In the genomic region with DNA sequence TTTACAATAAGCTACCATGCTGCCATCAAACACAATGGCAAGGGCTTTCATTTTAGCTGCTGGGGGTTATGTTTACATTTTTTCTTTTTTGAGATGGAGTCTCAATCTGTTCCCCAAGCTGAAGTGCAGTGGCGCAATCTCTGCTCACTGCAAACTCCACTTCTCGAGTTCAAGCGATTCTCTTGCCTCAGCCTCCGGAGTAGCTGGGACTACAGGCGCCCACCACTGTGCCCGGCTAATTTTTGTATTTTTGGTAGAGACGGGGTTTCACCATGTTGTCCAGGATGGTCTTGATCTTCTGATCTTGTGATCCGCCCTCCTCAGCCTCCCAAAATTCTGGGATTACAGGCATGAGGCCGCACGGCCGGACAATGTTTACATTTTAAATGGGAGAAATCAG, we compare ENCODE assay signal across 8 cellular contexts. TPM values are rescaled to one million over a fixed set of nuclear protein-coding genes. Genes with fewer than 3 reads are reported as not detected.
DNase-seq lines count a peak whose midpoint lies in the region; ATAC-seq, FAIRE-seq and TF ChIP-seq lines count a peak whose summit lies in the region.
"Not testable (repeated sequence)": the region's sequence is repeated elsewhere in the genome, so short reads cannot be mapped to it uniquely, and the experiment has no call there.

No MANE protein-coding gene starts in this region.

- H3K4me1 ChIP-seq in IMR-90 (ENCODE audit: control insufficient read depth, insufficient read depth, low read length); H1 (replicated peaks in 1 of 4; ENCODE audit: control insufficient read depth in 3 of 4, insufficient read depth in 4 of 4, low read length in 3 of 4); iPS-20b (ENCODE audit: insufficient read depth, low read length); neural progenitor cell: not testable (repeated sequence)

- H4K91ac ChIP-seq in IMR-90 (ENCODE audit: insufficient read depth, low read depth, low read length); H1 (replicated peaks; ENCODE audit: insufficient read length, low read length): not testable (repeated sequence)

- not testable (repeated sequence) for H2AK5ac ChIP-seq in IMR-90 (ENCODE audit: low read depth, low read length); H1 (ENCODE audit: low read depth, low read length)

- H3K27ac ChIP-seq in C4-2B = peak overlapping the region; percentile 89
- not testable (repeated sequence) for H3K27ac ChIP-seq in IMR-90 (ENCODE audit: insufficient read depth, low read length); H1 (ENCODE audit: low read depth, low read length); iPS-20b (ENCODE audit: low read length); neural progenitor cell

- not testable (repeated sequence) for H3K9me3 Mint-ChIP-seq in T-helper 1 cell treated with Interleukin-12 subunit alpha and Interleukin-12 subunit beta and Interleukin-4 antibody, amounts not matched to agents 30 μg/mL and 1 μg/mL, for 36 hours; activated naive CD8-positive, alpha-beta T cell treated with anti-CD3 and anti-CD28 coated beads for 36 hours; neural progenitor cell; stimulated activated naive CD8-positive, alpha-beta T cell treated with anti-CD3 and anti-CD28 coated beads, Interleukin-15, amount 100 ng/mL, for 72 hours

- H3K56ac ChIP-seq in IMR-90 (ENCODE audit: extremely low read depth, insufficient read depth, low read length); H1 (replicated peaks; ENCODE audit: insufficient read length, low read depth, low read length): not testable (repeated sequence)

- not testable (repeated sequence) for TF ChIP-seq RAD21 in IMR-90 (IDR thresholded peaks at IDR 0.05; ENCODE audit: low read length); H1 (IDR thresholded peaks at IDR 0.05 in 1 of 2, conservative IDR thresholded peaks at IDR 0.05 in 1 of 2; ENCODE audit: low read depth in 2 of 2, low read length in 2 of 2)

- H3K23ac ChIP-seq in IMR-90 (ENCODE audit: low read depth, low read length); H1 (ENCODE audit: insufficient read length): not testable (repeated sequence)

- not testable (repeated sequence) for DNase-seq in IMR-90; activated naive CD8-positive, alpha-beta T cell treated with anti-CD3 and anti-CD28 coated beads for 36 hours; H1 (ENCODE audit: low read depth in 1 of 2, low spot score in 2 of 2); neural progenitor cell (ENCODE audit: low spot score); stimulated activated naive CD8-positive, alpha-beta T cell treated with anti-CD3 and anti-CD28 coated beads, Interleukin-15, amount 100 ng/mL, for 72 hours

- H3K27ac Mint-ChIP-seq in T-helper 1 cell treated with Interleukin-12 subunit alpha and Interleukin-12 subunit beta and Interleukin-4 antibody, amounts not matched to agents 30 μg/mL and 1 μg/mL, for 36 hours = peak overlapping the region; percentile 60
- peak overlapping the region; percentile 94 for H3K27ac Mint-ChIP-seq in activated naive CD8-positive, alpha-beta T cell treated with anti-CD3 and anti-CD28 coated beads for 36 hours
- H3K27ac Mint-ChIP-seq in neural progenitor cell = not testable (repeated sequence)
- peak overlapping the region; percentile 48 to 98 for H3K27ac Mint-ChIP-seq in stimulated activated naive CD8-positive, alpha-beta T cell treated with anti-CD3 and anti-CD28 coated beads, Interleukin-15, amount 100 ng/mL, for 72 hours

- not testable (repeated sequence) for H2BK120ac ChIP-seq in IMR-90 (ENCODE audit: low read depth, low read length); H1 (replicated peaks; ENCODE audit: low read depth, low read length)

- not testable (repeated sequence) for H3K23me2 ChIP-seq in H1 (ENCODE audit: low read depth, low read length)

- 95% methylated on average over 4 of the region's 11 CpGs; no CpG with 5 or more reads in 1 of the 2 experiments for WGBS in IMR-90 (ENCODE audit: extremely low coverage in 2 of 2, insufficient read length in 1 of 2), 2 experiments
- WGBS in H1 (ENCODE audit: extremely low coverage in 1 of 2, insufficient coverage in 1 of 2, insufficient read length in 1 of 2, insufficient replicate concordance in 2 of 2, low coverage in 1 of 2, low lambda C conversion rate in 2 of 2, missing lambda C conversion rate in 1 of 2), 2 experiments = 85% methylated on average over 11 of the region's 11 CpGs; no CpG with 5 or more reads in 1 of the 2 experiments

- peaks cover 10% of the 10 kb centered on the region; the same call in 1 of the 2 replicates for H3K9me1 ChIP-seq in IMR-90 (ENCODE audit: insufficient read depth, low read length)

- in situ Hi-C loops in IMR-90 (cut with MboI; ENCODE audit: low sequenced_read_pairs) = not testable (repeated sequence)

- H3K79me1 ChIP-seq in IMR-90 (ENCODE audit: low read depth in 1 of 2, low read length in 2 of 2) = peaks cover 17 to 34% of the 10 kb centered on the region in 2 experiments
- H3K79me1 ChIP-seq in H1 (ENCODE audit: low read depth, low read length) = not testable (repeated sequence)

- H3F3A ChIP-seq in neural progenitor cell (ENCODE audit: low read depth) = peaks cover 30% of the 10 kb centered on the region

- CTCF ChIA-PET in IMR-90 (lab: Yijun Ruan, JAX) (interaction anchor here (0.5 kb wide), 1 partner anchor 137 kb away, joined by 3 read pairs; no protein-coding TSS in a partner anchor), H1 (lab: Charles Lee; ENCODE audit: partially characterized antibody) (interaction anchor here (0.6 to 7.0 kb wide), 9 partner anchors 8 to 154 kb away, joined by 3 to 123 read pairs (median 4); no protein-coding TSS in a partner anchor)

- H3K27me3 ChIP-seq in IMR-90 (ENCODE audit: control insufficient read depth, insufficient read depth, low read length); H1 (replicated peaks in 1 of 4; ENCODE audit: control insufficient read depth in 3 of 4, extremely low read depth in 1 of 4, insufficient read depth in 3 of 4, low read length in 3 of 4); iPS-20b (ENCODE audit: insufficient read depth, low read length); neural progenitor cell: not testable (repeated sequence)

- dilution Hi-C loops in IMR-90 (cut with HindIII; ENCODE audit: low sequenced_read_pairs, unreplicated experiment) = not testable (repeated sequence)

- H3K4ac ChIP-seq in IMR-90 (ENCODE audit: low read depth, low read length); H1 (replicated peaks; ENCODE audit: insufficient read length, low read depth, low read length): not testable (repeated sequence)

- not testable (repeated sequence) for H2AK9ac ChIP-seq in IMR-90 (replicated peaks; ENCODE audit: low read depth, low read length, poor library complexity)

- H3K9ac ChIP-seq in IMR-90 (ENCODE audit: low read depth, low read length) (peak overlapping the region; percentile 82; the same call in 1 of the 2 replicates), iPS-20b (ENCODE audit: low read depth, low read length) (peak overlapping the region; percentile 84)
- not testable (repeated sequence) for H3K9ac ChIP-seq in H1 (replicated peaks in 1 of 4; ENCODE audit: extremely low read depth in 1 of 4, low read depth in 3 of 4, low read length in 3 of 4); neural progenitor cell

- H3K14ac ChIP-seq in IMR-90 (replicated peaks; ENCODE audit: low read depth, low read length); H1 (ENCODE audit: insufficient read length): not testable (repeated sequence)

- TF ChIP-seq EP300 in H1 (IDR thresholded peaks at IDR 0.05; ENCODE audit: borderline replicate concordance in 1 of 2, low read depth in 2 of 2, low read length in 2 of 2) = not testable (repeated sequence)

- H3K4me3 ChIP-seq in IMR-90 (ENCODE audit: insufficient read depth, low read depth, low read length) = not testable (repeated sequence)
- H3K4me3 ChIP-seq in H1 (ENCODE audit: extremely low read depth in 1 of 4, insufficient read depth in 2 of 4, low read depth in 3 of 4, low read length in 4 of 4) (peak overlapping the region; percentile 64 to 95 (median 92); a peak in 6 of 8 replicates), iPS-20b (ENCODE audit: low read length) (peak overlapping the region; percentile 92), neural progenitor cell (peak overlapping the region; percentile 92)

- H4K5ac ChIP-seq in IMR-90 (ENCODE audit: low read depth, low read length); H1 (ENCODE audit: insufficient read length, low read depth, low read length): not testable (repeated sequence)

- intact Hi-C loops in IMR-90 (cut with micrococcal nuclease) = not testable (repeated sequence)

- ATAC-seq in IMR-90 (ENCODE audit: low read depth); stimulated activated naive CD8-positive, alpha-beta T cell treated with anti-CD3 and anti-CD28 coated beads, Interleukin-15, amount 100 ng/mL, for 72 hours: not testable (repeated sequence)

- not testable (repeated sequence) for TF ChIP-seq POLR2A in IMR-90 (IDR thresholded peaks at IDR 0.05; ENCODE audit: low read depth, low read length); H1 (IDR thresholded peaks at IDR 0.05; ENCODE audit: control extremely low read depth in 1 of 2, low read depth in 2 of 2, low read length in 2 of 2)

- H3K18ac ChIP-seq in IMR-90 (ENCODE audit: low read depth, low read length); H1 (ENCODE audit: extremely low read depth, low read length): not testable (repeated sequence)

- peaks cover 25% of the 10 kb centered on the region for H3K36me3 Mint-ChIP-seq in T-helper 1 cell treated with Interleukin-12 subunit alpha and Interleukin-12 subunit beta and Interleukin-4 antibody, amounts not matched to agents 30 μg/mL and 1 μg/mL, for 36 hours (ENCODE audit: low read depth)
- H3K36me3 Mint-ChIP-seq in activated naive CD8-positive, alpha-beta T cell treated with anti-CD3 and anti-CD28 coated beads for 36 hours = peaks cover 58% of the 10 kb centered on the region
- H3K36me3 Mint-ChIP-seq in neural progenitor cell = peaks cover 32% of the 10 kb centered on the region

- H3K36me3 ChIP-seq in IMR-90 (ENCODE audit: control insufficient read depth, insufficient read depth, low read length) (peaks cover 42% of the 10 kb centered on the region), H1 (ENCODE audit: control insufficient read depth in 2 of 4, insufficient read depth in 4 of 4, low read length in 3 of 4) (peaks cover 21 to 54% (median 38%) of the 10 kb centered on the region in 4 experiments), iPS-20b (ENCODE audit: insufficient read depth, low read depth, low read length) (peaks cover 62% of the 10 kb centered on the region)
- H3K36me3 ChIP-seq in neural progenitor cell = not testable (repeated sequence)

- H3K79me2 ChIP-seq in H1 (ENCODE audit: control insufficient read depth in 1 of 2, insufficient read depth in 2 of 2, low read length in 2 of 2) (peaks cover 0 to 15% of the 10 kb centered on the region in 2 experiments; a peak in 2 of 4 replicates), neural progenitor cell (ENCODE audit: low read depth) (peaks cover 21% of the 10 kb centered on the region)

- H3K9me3 ChIP-seq in IMR-90 (ENCODE audit: control insufficient read depth, insufficient read depth, low read length); H1 (ENCODE audit: insufficient read depth in 2 of 2, low read depth in 1 of 2, low read length in 1 of 2); iPS-20b (ENCODE audit: insufficient read depth, low read depth, low read length); neural progenitor cell (ENCODE audit: low read depth): not testable (repeated sequence)

- not testable (repeated sequence) for FAIRE-seq in H1 (lab: Jason Lieb, UNC)

- H2AFZ ChIP-seq in IMR-90 (replicated peaks; ENCODE audit: low read length, poor library complexity); H1 (ENCODE audit: low read length); neural progenitor cell (replicated peaks): not testable (repeated sequence)

- H4K20me1 ChIP-seq in IMR-90 (ENCODE audit: insufficient read depth, low read length) = not testable (repeated sequence)
- peaks cover 4 to 16% of the 10 kb centered on the region in 2 experiments for H4K20me1 ChIP-seq in H1 (replicated peaks in 1 of 2; ENCODE audit: control insufficient read depth in 1 of 2, insufficient read depth in 2 of 2, low read length in 2 of 2)
- H4K20me1 ChIP-seq in neural progenitor cell (ENCODE audit: low read depth) = peaks cover 26% of the 10 kb centered on the region

- POLR2A ChIA-PET in IMR-90 (lab: Charles Lee; ENCODE audit: unreplicated experiment) = not testable (repeated sequence)
- POLR2A ChIA-PET in H1 (lab: Charles Lee; ENCODE audit: partially characterized antibody) = interaction anchor here (0.6 to 7.3 kb wide), 9 partner anchors 8 to 483 kb away, joined by 3 to 120 read pairs (median 4); a partner anchor contains a TSS

- not testable (repeated sequence) for BruUV-seq in IMR-90 (replicated peaks; lab: Mats Ljungman, UMichigan)

- H3K27me3 Mint-ChIP-seq in T-helper 1 cell treated with Interleukin-12 subunit alpha and Interleukin-12 subunit beta and Interleukin-4 antibody, amounts not matched to agents 30 μg/mL and 1 μg/mL, for 36 hours (ENCODE audit: low read depth); activated naive CD8-positive, alpha-beta T cell treated with anti-CD3 and anti-CD28 coated beads for 36 hours; neural progenitor cell (ENCODE audit: insufficient read depth, low read depth); stimulated activated naive CD8-positive, alpha-beta T cell treated with anti-CD3 and anti-CD28 coated beads, Interleukin-15, amount 100 ng/mL, for 72 hours: not testable (repeated sequence)

- H2BK5ac ChIP-seq in IMR-90 (ENCODE audit: low read depth, low read length, poor library complexity, severe bottlenecking); H1 (ENCODE audit: low read depth, low read length): not testable (repeated sequence)

- H2BK15ac ChIP-seq in IMR-90 (ENCODE audit: low read depth, low read length); H1 (ENCODE audit: low read length): not testable (repeated sequence)

- not testable (repeated sequence) for H2BK20ac ChIP-seq in IMR-90 (ENCODE audit: low read depth, low read length); H1 (ENCODE audit: low read length)

- TF ChIP-seq CTCF in C4-2B (conservative IDR thresholded peaks at IDR 0.05); IMR-90 (conservative IDR thresholded peaks at IDR 0.05; ENCODE audit: low read depth, low read length); H1 (IDR thresholded peaks at IDR 0.05; ENCODE audit: control extremely low read depth in 1 of 3, insufficient read depth in 1 of 3, low read depth in 1 of 3, low read length in 3 of 3); neural progenitor cell (IDR thresholded peaks at IDR 0.05): not testable (repeated sequence)

- H2BK12ac ChIP-seq in H1 (ENCODE audit: low read depth, low read length) = not testable (repeated sequence)

- H3K4me2 ChIP-seq in IMR-90 (ENCODE audit: low read depth, low read length) (peak overlapping the region; percentile 95; the same call in 1 of the 2 replicates), H1 (ENCODE audit: insufficient read depth in 1 of 2, low read depth in 2 of 2, low read length in 2 of 2) (peak overlapping the region; percentile 70 to 78), neural progenitor cell (peak overlapping the region; percentile 73)

- peaks cover 16% of the 10 kb centered on the region for H3K4me1 Mint-ChIP-seq in T-helper 1 cell treated with Interleukin-12 subunit alpha and Interleukin-12 subunit beta and Interleukin-4 antibody, amounts not matched to agents 30 μg/mL and 1 μg/mL, for 36 hours (ENCODE audit: low read depth)
- H3K4me1 Mint-ChIP-seq in activated naive CD8-positive, alpha-beta T cell treated with anti-CD3 and anti-CD28 coated beads for 36 hours = peaks cover 31% of the 10 kb centered on the region
- peaks cover 12% of the 10 kb centered on the region for H3K4me1 Mint-ChIP-seq in neural progenitor cell
- H3K4me1 Mint-ChIP-seq in stimulated activated naive CD8-positive, alpha-beta T cell treated with anti-CD3 and anti-CD28 coated beads, Interleukin-15, amount 100 ng/mL, for 72 hours = peaks cover 79% of the 10 kb centered on the region

- H4K8ac ChIP-seq in IMR-90 (ENCODE audit: low read depth in 2 of 2, low read length in 2 of 2); H1 (ENCODE audit: extremely low read depth, insufficient read depth, low read length): not testable (repeated sequence)

- peak overlapping the region; percentile 95 for H3K4me3 Mint-ChIP-seq in T-helper 1 cell treated with Interleukin-12 subunit alpha and Interleukin-12 subunit beta and Interleukin-4 antibody, amounts not matched to agents 30 μg/mL and 1 μg/mL, for 36 hours
- peak overlapping the region; percentile 98 for H3K4me3 Mint-ChIP-seq in activated naive CD8-positive, alpha-beta T cell treated with anti-CD3 and anti-CD28 coated beads for 36 hours
- peak overlapping the region; percentile 98 for H3K4me3 Mint-ChIP-seq in neural progenitor cell
- H3K4me3 Mint-ChIP-seq in stimulated activated naive CD8-positive, alpha-beta T cell treated with anti-CD3 and anti-CD28 coated beads, Interleukin-15, amount 100 ng/mL, for 72 hours = peak overlapping the region; percentile 96 to 99

RNA-seq across cellular contexts. Expression of a gene that starts 1.1 kb away (rescaled TPM):
- 6.1 and 6.4 TPM in 2 replicates for total RNA-seq in IMR-90 (2012; rRNA removed)
- 12.8 and 17.2 TPM in 2 replicates for polyA plus RNA-seq in IMR-90 (2012; rRNA removed)
- 19.9 and 27.7 TPM in 2 replicates for polyA plus RNA-seq in IMR-90 (2012; cell fraction: cytosol; rRNA removed)
- polyA plus RNA-seq in IMR-90 (2012; cell fraction: nucleus; rRNA removed; ENCODE audit: low replicate concordance) = 29.2 and 41.2 TPM in 2 replicates
- 10 to 100 TPM; 31.8 to 33.0 TPM for total RNA-seq in activated naive CD8-positive, alpha-beta T cell treated with anti-CD3 and anti-CD28 coated beads for 36 hours
- 23.7 and 26.7 TPM in 2 replicates for total RNA-seq in H1 (2021; fragmentation: NEBNext Ultra II Directional; extraction: Animal tissue kit (Norgen Biotek cat#: 25700))
- polyA plus RNA-seq in H1 (2011; rRNA removed) = 6.1 and 9.6 TPM in 2 replicates
- 19.8 TPM for polyA plus RNA-seq in H1 (2011; cell fraction: cytosol; rRNA removed)
- polyA plus RNA-seq in H1 (2011; cell fraction: nucleus; rRNA removed) = 17.0 TPM
- 17.5 to 28.3 TPM (median 24.3 TPM) in 4 replicates for polyA plus RNA-seq in H1 (2012, experiment 1 of 2)
- 6.3 TPM for polyA plus RNA-seq in H1 (2012, experiment 2 of 2)
- 19.3 TPM for polyA plus RNA-seq in H1 (2013, experiment 1 of 2)
- polyA plus RNA-seq in H1 (2013, experiment 2 of 2) = 18.3 TPM
- 4.5 and 5.6 TPM in 2 replicates for polyA minus RNA-seq in H1 (2011; rRNA and poly(A)+ RNA removed)
- polyA minus RNA-seq in H1 (2011; cell fraction: cytosol; rRNA and poly(A)+ RNA removed) = 7.3 TPM
- polyA minus RNA-seq in H1 (2011; cell fraction: nucleus; rRNA and poly(A)+ RNA removed) = 5.8 TPM
- total RNA-seq in neural progenitor cell (ENCODE audit: low replicate concordance) = 13.2 and 32.9 TPM in 2 replicates

RNA-seq across cellular contexts. Expression of a gene that starts 13.0 kb away (rescaled TPM):
- total RNA-seq in IMR-90 (2012; rRNA removed) (6.9 and 7.9 TPM in 2 replicates), neural progenitor cell (ENCODE audit: low replicate concordance) (31.7 and 66.5 TPM in 2 replicates)
- polyA plus RNA-seq in IMR-90 (2012; rRNA removed) (28.3 and 32.9 TPM in 2 replicates), H1 (2011; rRNA removed) (68.4 and 105 TPM in 2 replicates)
- 24.5 and 25.4 TPM in 2 replicates for polyA plus RNA-seq in IMR-90 (2012; cell fraction: cytosol; rRNA removed)
- polyA plus RNA-seq in IMR-90 (2012; cell fraction: nucleus; rRNA removed; ENCODE audit: low replicate concordance) = 49.7 and 75.3 TPM in 2 replicates
- 10 to 100 TPM; 42.3 to 45.2 TPM for total RNA-seq in activated naive CD8-positive, alpha-beta T cell treated with anti-CD3 and anti-CD28 coated beads for 36 hours
- 56.4 and 61.8 TPM in 2 replicates for total RNA-seq in H1 (2021; fragmentation: NEBNext Ultra II Directional; extraction: Animal tissue kit (Norgen Biotek cat#: 25700))
- 88.7 TPM for polyA plus RNA-seq in H1 (2011; cell fraction: cytosol; rRNA removed)
- 114 TPM for polyA plus RNA-seq in H1 (2011; cell fraction: nucleus; rRNA removed)
- polyA plus RNA-seq in H1 (2012, experiment 1 of 2) = 42.8 to 66.6 TPM (median 62.2 TPM) in 4 replicates
- 63.8 TPM for polyA plus RNA-seq in H1 (2012, experiment 2 of 2)
- 47.5 TPM for polyA plus RNA-seq in H1 (2013, experiment 1 of 2)
- polyA plus RNA-seq in H1 (2013, experiment 2 of 2) = 46.8 TPM
- 84.7 and 135 TPM in 2 replicates for polyA minus RNA-seq in H1 (2011; rRNA and poly(A)+ RNA removed)
- polyA minus RNA-seq in H1 (2011; cell fraction: cytosol; rRNA and poly(A)+ RNA removed) = 38.3 TPM
- polyA minus RNA-seq in H1 (2011; cell fraction: nucleus; rRNA and poly(A)+ RNA removed) = 35.7 TPM

RNA-seq across cellular contexts. Expression of a gene that starts 13.1 kb away (rescaled TPM):
- total RNA-seq in IMR-90 (2012; rRNA removed) (3,220 TPM in 2 replicates), neural progenitor cell (ENCODE audit: low replicate concordance) (3,449 and 3,613 TPM in 2 replicates)
- polyA plus RNA-seq in IMR-90 (2012; rRNA removed) (4,034 and 4,096 TPM in 2 replicates), H1 (2011; rRNA removed) (2,379 and 2,783 TPM in 2 replicates)
- polyA plus RNA-seq in IMR-90 (2012; cell fraction: cytosol; rRNA removed) = 2,804 and 4,707 TPM in 2 replicates
- 1,074 and 2,046 TPM in 2 replicates for polyA plus RNA-seq in IMR-90 (2012; cell fraction: nucleus; rRNA removed; ENCODE audit: low replicate concordance)
- 1,000 to 10,000 TPM; 3,142 to 3,195 TPM for total RNA-seq in activated naive CD8-positive, alpha-beta T cell treated with anti-CD3 and anti-CD28 coated beads for 36 hours
- total RNA-seq in H1 (2021; fragmentation: NEBNext Ultra II Directional; extraction: Animal tissue kit (Norgen Biotek cat#: 25700)) = 2,578 and 2,633 TPM in 2 replicates
- polyA plus RNA-seq in H1 (2011; cell fraction: cytosol; rRNA removed) = 4,295 TPM
- polyA plus RNA-seq in H1 (2011; cell fraction: nucleus; rRNA removed) = 2,670 TPM
- polyA plus RNA-seq in H1 (2012, experiment 1 of 2) = 3,066 to 3,745 TPM (median 3,674 TPM) in 4 replicates
- polyA plus RNA-seq in H1 (2012, experiment 2 of 2) = 3,198 TPM
- polyA plus RNA-seq in H1 (2013, experiment 1 of 2) = 2,222 TPM
- polyA plus RNA-seq in H1 (2013, experiment 2 of 2) = 2,123 TPM
- 2,290 and 2,619 TPM in 2 replicates for polyA minus RNA-seq in H1 (2011; rRNA and poly(A)+ RNA removed)
- 1,007 TPM for polyA minus RNA-seq in H1 (2011; cell fraction: cytosol; rRNA and poly(A)+ RNA removed)
- polyA minus RNA-seq in H1 (2011; cell fraction: nucleus; rRNA and poly(A)+ RNA removed) = 995 TPM

RNA-seq across cellular contexts. Expression of a gene that starts 21.4 kb away (rescaled TPM):
- 10.3 and 15.1 TPM in 2 replicates for total RNA-seq in IMR-90 (2012; rRNA removed)
- polyA plus RNA-seq in IMR-90 (2012; rRNA removed) = 23.4 and 24.5 TPM in 2 replicates
- polyA plus RNA-seq in IMR-90 (2012; cell fraction: cytosol; rRNA removed) = 26.2 and 28.8 TPM in 2 replicates
- polyA plus RNA-seq in IMR-90 (2012; cell fraction: nucleus; rRNA removed; ENCODE audit: low replicate concordance) = 30.8 and 41.3 TPM in 2 replicates
- 10 to 100 TPM; 25.4 to 26.6 TPM for total RNA-seq in activated naive CD8-positive, alpha-beta T cell treated with anti-CD3 and anti-CD28 coated beads for 36 hours
- 39.6 and 43.1 TPM in 2 replicates for total RNA-seq in H1 (2021; fragmentation: NEBNext Ultra II Directional; extraction: Animal tissue kit (Norgen Biotek cat#: 25700))
- polyA plus RNA-seq in H1 (2011; rRNA removed) = 35.4 and 44.7 TPM in 2 replicates
- 40.4 TPM for polyA plus RNA-seq in H1 (2011; cell fraction: cytosol; rRNA removed)
- 51.7 TPM for polyA plus RNA-seq in H1 (2011; cell fraction: nucleus; rRNA removed)
- 42.8 to 56.2 TPM (median 50.1 TPM) in 4 replicates for polyA plus RNA-seq in H1 (2012, experiment 1 of 2)
- 52.4 TPM for polyA plus RNA-seq in H1 (2012, experiment 2 of 2)
- 54.3 TPM for polyA plus RNA-seq in H1 (2013, experiment 1 of 2)
- 47.2 TPM for polyA plus RNA-seq in H1 (2013, experiment 2 of 2)
- 20.3 and 32.2 TPM in 2 replicates for polyA minus RNA-seq in H1 (2011; rRNA and poly(A)+ RNA removed)
- 8.1 TPM for polyA minus RNA-seq in H1 (2011; cell fraction: cytosol; rRNA and poly(A)+ RNA removed)
- 16.7 TPM for polyA minus RNA-seq in H1 (2011; cell fraction: nucleus; rRNA and poly(A)+ RNA removed)
- 31.0 and 36.7 TPM in 2 replicates for total RNA-seq in neural progenitor cell (ENCODE audit: low replicate concordance)

RNA-seq across cellular contexts. Expression of a gene that starts 21.5 kb away (rescaled TPM):
- total RNA-seq in IMR-90 (2012; rRNA removed) (9.9 and 12.5 TPM in 2 replicates), neural progenitor cell (ENCODE audit: low replicate concordance) (16.0 and 19.6 TPM in 2 replicates)
- polyA plus RNA-seq in IMR-90 (2012; rRNA removed) (16.3 and 21.8 TPM in 2 replicates), H1 (2011; rRNA removed) (37.7 and 54.4 TPM in 2 replicates)
- polyA plus RNA-seq in IMR-90 (2012; cell fraction: cytosol; rRNA removed) = 15.3 and 16.3 TPM in 2 replicates
- 6.4 and 7.7 TPM in 2 replicates for polyA plus RNA-seq in IMR-90 (2012; cell fraction: nucleus; rRNA removed; ENCODE audit: low replicate concordance)
- total RNA-seq in activated naive CD8-positive, alpha-beta T cell treated with anti-CD3 and anti-CD28 coated beads for 36 hours = 10 to 100 TPM; 30.7 to 32.2 TPM
- 36.6 and 42.1 TPM in 2 replicates for total RNA-seq in H1 (2021; fragmentation: NEBNext Ultra II Directional; extraction: Animal tissue kit (Norgen Biotek cat#: 25700))
- 55.5 TPM for polyA plus RNA-seq in H1 (2011; cell fraction: cytosol; rRNA removed)
- polyA plus RNA-seq in H1 (2011; cell fraction: nucleus; rRNA removed) = 45.1 TPM
- polyA plus RNA-seq in H1 (2012, experiment 1 of 2) = 47.7 to 62.2 TPM (median 55.5 TPM) in 4 replicates
- polyA plus RNA-seq in H1 (2012, experiment 2 of 2) = 29.1 TPM
- polyA plus RNA-seq in H1 (2013, experiment 1 of 2) = 39.1 TPM
- 40.7 TPM for polyA plus RNA-seq in H1 (2013, experiment 2 of 2)
- 6.6 and 9.0 TPM in 2 replicates for polyA minus RNA-seq in H1 (2011; rRNA and poly(A)+ RNA removed)
- 24.4 TPM for polyA minus RNA-seq in H1 (2011; cell fraction: cytosol; rRNA and poly(A)+ RNA removed)
- polyA minus RNA-seq in H1 (2011; cell fraction: nucleus; rRNA and poly(A)+ RNA removed) = 13.3 TPM
